In the genomic region with DNA sequence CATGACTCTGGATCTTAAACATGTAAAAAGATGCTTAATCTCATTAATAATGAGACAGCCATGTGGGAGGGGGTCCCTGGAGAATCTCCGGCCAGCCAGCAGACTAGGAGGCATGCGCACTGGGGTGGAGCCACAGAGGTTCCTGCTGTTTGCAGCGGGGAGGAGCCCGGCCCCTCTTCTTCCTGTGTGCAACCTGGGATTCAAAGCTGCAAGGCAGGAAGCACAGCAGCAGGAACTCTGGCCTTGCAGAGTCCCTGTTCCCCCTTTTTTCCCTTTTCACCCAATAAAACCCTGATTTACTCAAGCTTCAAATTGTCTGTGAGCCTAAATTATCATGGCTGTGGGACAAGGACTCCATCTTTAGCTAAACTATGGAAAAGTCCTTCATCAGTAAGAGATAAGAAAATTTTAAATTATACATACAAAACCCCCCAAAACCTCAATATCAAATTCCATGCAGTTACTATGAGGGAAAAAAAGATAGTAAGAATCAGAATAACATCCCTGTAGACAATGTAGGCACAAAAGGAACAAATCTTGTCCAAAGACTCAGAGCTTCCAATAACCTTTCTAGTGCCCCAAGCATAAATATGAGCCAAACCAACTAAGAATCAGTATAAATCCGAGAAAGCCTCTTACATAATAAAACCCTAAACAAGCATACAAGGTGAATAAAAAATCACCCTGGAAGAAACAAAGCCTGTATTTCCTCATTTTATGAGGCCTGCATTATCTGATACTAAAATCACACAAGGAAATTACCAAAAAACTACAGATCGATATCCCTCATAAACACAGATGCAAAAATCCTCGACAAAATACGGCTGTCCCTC, we compare ENCODE assay signal across 1 cellular context.
A peak's percentile ranks its signal among the peaks of the same experiment; 100 is the strongest.
TF ChIP-seq lines count a peak whose summit lies in the region.

No MANE protein-coding gene starts in this region.

TF ChIP-seq in GM12878, 131 proteins besides CTCF, POLR2A, EP300 and RAD21 (continued from another document):
- TF ChIP-seq, protein P1, sequence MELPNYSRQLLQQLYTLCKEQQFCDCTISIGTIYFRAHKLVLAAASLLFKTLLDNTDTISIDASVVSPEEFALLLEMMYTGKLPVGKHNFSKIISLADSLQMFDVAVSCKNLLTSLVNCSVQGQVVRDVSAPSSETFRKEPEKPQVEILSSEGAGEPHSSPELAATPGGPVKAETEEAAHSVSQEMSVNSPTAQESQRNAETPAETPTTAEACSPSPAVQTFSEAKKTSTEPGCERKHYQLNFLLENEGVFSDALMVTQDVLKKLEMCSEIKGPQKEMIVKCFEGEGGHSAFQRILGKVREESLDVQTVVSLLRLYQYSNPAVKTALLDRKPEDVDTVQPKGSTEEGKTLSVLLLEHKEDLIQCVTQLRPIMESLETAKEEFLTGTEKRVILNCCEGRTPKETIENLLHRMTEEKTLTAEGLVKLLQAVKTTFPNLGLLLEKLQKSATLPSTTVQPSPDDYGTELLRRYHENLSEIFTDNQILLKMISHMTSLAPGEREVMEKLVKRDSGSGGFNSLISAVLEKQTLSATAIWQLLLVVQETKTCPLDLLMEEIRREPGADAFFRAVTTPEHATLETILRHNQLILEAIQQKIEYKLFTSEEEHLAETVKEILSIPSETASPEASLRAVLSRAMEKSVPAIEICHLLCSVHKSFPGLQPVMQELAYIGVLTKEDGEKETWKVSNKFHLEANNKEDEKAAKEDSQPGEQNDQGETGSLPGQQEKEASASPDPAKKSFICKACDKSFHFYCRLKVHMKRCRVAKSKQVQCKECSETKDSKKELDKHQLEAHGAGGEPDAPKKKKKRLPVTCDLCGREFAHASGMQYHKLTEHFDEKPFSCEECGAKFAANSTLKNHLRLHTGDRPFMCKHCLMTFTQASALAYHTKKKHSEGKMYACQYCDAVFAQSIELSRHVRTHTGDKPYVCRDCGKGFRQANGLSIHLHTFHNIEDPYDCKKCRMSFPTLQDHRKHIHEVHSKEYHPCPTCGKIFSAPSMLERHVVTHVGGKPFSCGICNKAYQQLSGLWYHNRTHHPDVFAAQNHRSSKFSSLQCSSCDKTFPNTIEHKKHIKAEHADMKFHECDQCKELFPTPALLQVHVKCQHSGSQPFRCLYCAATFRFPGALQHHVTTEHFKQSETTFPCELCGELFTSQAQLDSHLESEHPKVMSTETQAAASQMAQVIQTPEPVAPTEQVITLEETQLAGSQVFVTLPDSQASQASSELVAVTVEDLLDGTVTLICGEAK (IDR thresholded peaks at IDR 0.05; ENCODE audit: borderline replicate concordance), result peak; percentile 27; the same call in 1 of the 2 replicates
- 0 out of 2 replicates have a peak, but pooled peaks have one; percentile 48 for TF ChIP-seq POLR2AphosphoS5 (IDR thresholded peaks at IDR 0.05; ENCODE audit: low read length)
TF ChIP-seq in GM12878: peak in this region for 9.
